In the genomic region with DNA sequence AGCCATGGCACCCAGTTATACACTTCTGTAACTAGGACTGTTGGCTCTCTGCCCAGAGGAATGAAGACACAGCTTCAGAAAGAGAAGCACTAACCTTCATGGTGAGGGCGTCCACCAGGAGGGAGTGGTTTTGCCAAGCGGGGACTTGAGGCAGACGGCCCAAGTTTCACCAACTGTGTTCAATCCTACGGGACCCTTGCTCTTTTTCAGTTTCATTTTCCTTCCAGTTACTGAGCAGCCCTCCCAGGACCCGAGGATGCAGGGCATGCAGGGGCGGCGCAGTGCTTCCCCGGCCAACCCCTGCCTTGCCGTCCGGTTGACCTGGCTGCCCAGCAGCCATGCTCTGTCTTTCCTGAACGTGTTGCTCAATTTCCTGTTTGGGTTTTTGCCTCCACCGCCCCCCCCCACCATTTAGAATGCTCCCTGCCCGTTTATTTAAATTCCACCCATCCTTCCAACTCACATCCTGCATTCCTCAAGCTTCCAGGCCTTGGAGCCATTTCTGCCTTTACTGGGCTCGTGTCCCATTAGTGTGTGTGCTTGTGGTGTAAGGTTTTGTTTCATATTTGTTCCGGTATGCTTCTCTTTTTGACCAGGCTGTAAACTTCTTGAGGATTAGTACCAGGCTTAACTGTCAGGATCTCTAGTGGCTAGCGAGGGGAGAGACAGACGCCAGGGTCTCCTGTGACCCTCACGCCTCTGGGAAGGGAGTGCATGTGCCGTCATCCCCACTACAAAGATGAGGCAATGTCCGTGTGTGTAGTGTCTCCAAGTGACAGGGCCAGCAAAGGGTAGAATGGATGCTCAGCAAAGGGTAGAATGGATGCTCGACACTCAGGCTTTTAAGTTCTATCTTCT, we compare ENCODE assay signal across 8 cellular contexts. TPM values are rescaled to one million over a fixed set of nuclear protein-coding genes. Genes with fewer than 3 reads are reported as not detected.
A peak's percentile ranks its signal among the peaks of the same experiment; 100 is the strongest.
DNase-seq lines count a peak whose midpoint lies in the region; ATAC-seq and TF ChIP-seq lines count a peak whose summit lies in the region.

No MANE protein-coding gene starts in this region.

- intact Hi-C loops in left cardiac atrium (cut with DNase I) = loop anchor here in 1 of 2 donors (10.0 kb wide), 1 partner anchor 149 kb away; no protein-coding TSS in a partner anchor
- intact Hi-C loops in activated CD8-positive, alpha-beta T cell treated with anti-CD3 and anti-CD28 coated beads for 36 hours (cut with micrococcal nuclease) = no loop called here

- no peak for TF ChIP-seq CTCF in retinal pigment epithelial cell (conservative IDR thresholded peaks at IDR 0.05; ENCODE audit: low read depth, low read length)
- TF ChIP-seq CTCF in activated CD8-positive, alpha-beta T cell treated with anti-CD3 and anti-CD28 coated beads for 36 hours (IDR thresholded peaks at IDR 0.05) = no peak

- POLR2A ChIA-PET in activated CD8-positive, alpha-beta T cell treated with anti-CD3 and anti-CD28 coated beads for 36 hours (lab: Charles Lee) = no interaction called here

- CTCF ChIA-PET in activated CD8-positive, alpha-beta T cell treated with anti-CD3 and anti-CD28 coated beads for 36 hours (lab: Charles Lee) = interaction anchor here (1.8 kb wide), 1 partner anchor 8 kb away, joined by 4 read pairs; no protein-coding TSS in a partner anchor

- H3K27me3 Mint-ChIP-seq in activated naive CD8-positive, alpha-beta T cell treated with anti-CD3 and anti-CD28 coated beads, Interleukin-2, amount 50 U/mL, for 24 hours = no peaks in the 10 kb centered on the region
- H3K27me3 Mint-ChIP-seq in activated CD8-positive, alpha-beta T cell treated with anti-CD3 and anti-CD28 coated beads for 36 hours = no peaks in the 10 kb centered on the region

- no peak for ATAC-seq in activated naive CD8-positive, alpha-beta T cell treated with anti-CD3 and anti-CD28 coated beads, Interleukin-2, amount 50 U/mL, for 24 hours
- ATAC-seq in left cardiac atrium (peak; percentile 23 to 58), HG03280 (IDR thresholded peaks at IDR 0.05; ENCODE audit: unreplicated experiment) (no peak)
- no peak for ATAC-seq in activated CD8-positive, alpha-beta T cell treated with anti-CD3 and anti-CD28 coated beads for 36 hours

- no peak overlapping the region for H3K27ac Mint-ChIP-seq in activated naive CD8-positive, alpha-beta T cell treated with anti-CD3 and anti-CD28 coated beads, Interleukin-2, amount 50 U/mL, for 24 hours
- H3K27ac Mint-ChIP-seq in activated CD8-positive, alpha-beta T cell treated with anti-CD3 and anti-CD28 coated beads for 36 hours = no peak overlapping the region

- H3K4me1 Mint-ChIP-seq in activated naive CD8-positive, alpha-beta T cell treated with anti-CD3 and anti-CD28 coated beads, Interleukin-2, amount 50 U/mL, for 24 hours = peaks cover 9% of the 10 kb centered on the region
- peaks cover 4% of the 10 kb centered on the region for H3K4me1 Mint-ChIP-seq in activated CD8-positive, alpha-beta T cell treated with anti-CD3 and anti-CD28 coated beads for 36 hours (ENCODE audit: low read depth)

- peak overlapping the region; percentile 48 for H3K4me3 Mint-ChIP-seq in activated naive CD8-positive, alpha-beta T cell treated with anti-CD3 and anti-CD28 coated beads, Interleukin-2, amount 50 U/mL, for 24 hours
- no peak overlapping the region for H3K4me3 Mint-ChIP-seq in activated CD8-positive, alpha-beta T cell treated with anti-CD3 and anti-CD28 coated beads for 36 hours

- H3K36me3 Mint-ChIP-seq in activated naive CD8-positive, alpha-beta T cell treated with anti-CD3 and anti-CD28 coated beads, Interleukin-2, amount 50 U/mL, for 24 hours (ENCODE audit: low read depth) = peaks cover 2% of the 10 kb centered on the region
- no peaks in the 10 kb centered on the region for H3K36me3 Mint-ChIP-seq in activated CD8-positive, alpha-beta T cell treated with anti-CD3 and anti-CD28 coated beads for 36 hours (ENCODE audit: low read depth)

- no peaks in the 10 kb centered on the region for H3K9me3 Mint-ChIP-seq in activated naive CD8-positive, alpha-beta T cell treated with anti-CD3 and anti-CD28 coated beads, Interleukin-2, amount 50 U/mL, for 24 hours
- no peaks in the 10 kb centered on the region for H3K9me3 Mint-ChIP-seq in activated CD8-positive, alpha-beta T cell treated with anti-CD3 and anti-CD28 coated beads for 36 hours

- DNase-seq in ELF-1 (ENCODE audit: low read depth, low spot score) (peak; percentile 45), left cardiac atrium (peak; percentile 85), retinal pigment epithelial cell (ENCODE audit: low read depth) (peak; percentile 36), COLO829 (ENCODE audit: low spot score) (no peak), GM19240 (ENCODE audit: insufficient read length, low spot score) (no peak)
- no peak for DNase-seq in activated naive CD8-positive, alpha-beta T cell treated with anti-CD3 and anti-CD28 coated beads, Interleukin-2, amount 50 U/mL, for 24 hours
- DNase-seq in activated CD8-positive, alpha-beta T cell treated with anti-CD3 and anti-CD28 coated beads for 36 hours = no peak

- H3K4me3 ChIP-seq in retinal pigment epithelial cell (ENCODE audit: low read length) = no peak overlapping the region

RNA-seq across cellular contexts. Expression of a gene that starts 31.6 kb away (rescaled TPM):
- 10 to 100 TPM; 10.9 to 15.7 TPM for total RNA-seq in left cardiac atrium
- total RNA-seq in activated CD8-positive, alpha-beta T cell treated with anti-CD3 and anti-CD28 coated beads for 36 hours = 10 to 100 TPM; 23.5 to 25.1 TPM

RNA-seq across cellular contexts. Expression of a gene that starts 55.7 kb away (rescaled TPM):
- 10 to 100 TPM; 67.4 to 85.1 TPM for total RNA-seq in left cardiac atrium
- 10 to 100 TPM; 47.2 to 51.3 TPM for total RNA-seq in activated CD8-positive, alpha-beta T cell treated with anti-CD3 and anti-CD28 coated beads for 36 hours

RNA-seq across cellular contexts. Expression of a gene that starts 56.1 kb away (rescaled TPM):
- total RNA-seq in left cardiac atrium = 1 to 10 TPM; 2.8 to 4.2 TPM
- total RNA-seq in activated CD8-positive, alpha-beta T cell treated with anti-CD3 and anti-CD28 coated beads for 36 hours = 1 to 10 TPM; 7.5 to 7.8 TPM

Comparison
In these comparisons a context has a peak if more than half of its experiments do, and no peak if none do; other contexts are left out.
1. DNase-seq: peak in ELF-1 (single experiment), left cardiac atrium (single experiment) and retinal pigment epithelial cell (single experiment); none in activated naive CD8-positive, alpha-beta T cell treated with anti-CD3 and anti-CD28 coated beads, Interleukin-2, amount 50 U/mL, for 24 hours (single experiment), COLO829 (single experiment), activated CD8-positive, alpha-beta T cell treated with anti-CD3 and anti-CD28 coated beads for 36 hours (single experiment) and GM19240 (single experiment).
2. ATAC-seq: peak in left cardiac atrium (2 of 2); none in activated naive CD8-positive, alpha-beta T cell treated with anti-CD3 and anti-CD28 coated beads, Interleukin-2, amount 50 U/mL, for 24 hours (single experiment), HG03280 (single experiment) and activated CD8-positive, alpha-beta T cell treated with anti-CD3 and anti-CD28 coated beads for 36 hours (single experiment).